ENCODE assay signal across 12 cellular contexts in the genomic region with DNA sequence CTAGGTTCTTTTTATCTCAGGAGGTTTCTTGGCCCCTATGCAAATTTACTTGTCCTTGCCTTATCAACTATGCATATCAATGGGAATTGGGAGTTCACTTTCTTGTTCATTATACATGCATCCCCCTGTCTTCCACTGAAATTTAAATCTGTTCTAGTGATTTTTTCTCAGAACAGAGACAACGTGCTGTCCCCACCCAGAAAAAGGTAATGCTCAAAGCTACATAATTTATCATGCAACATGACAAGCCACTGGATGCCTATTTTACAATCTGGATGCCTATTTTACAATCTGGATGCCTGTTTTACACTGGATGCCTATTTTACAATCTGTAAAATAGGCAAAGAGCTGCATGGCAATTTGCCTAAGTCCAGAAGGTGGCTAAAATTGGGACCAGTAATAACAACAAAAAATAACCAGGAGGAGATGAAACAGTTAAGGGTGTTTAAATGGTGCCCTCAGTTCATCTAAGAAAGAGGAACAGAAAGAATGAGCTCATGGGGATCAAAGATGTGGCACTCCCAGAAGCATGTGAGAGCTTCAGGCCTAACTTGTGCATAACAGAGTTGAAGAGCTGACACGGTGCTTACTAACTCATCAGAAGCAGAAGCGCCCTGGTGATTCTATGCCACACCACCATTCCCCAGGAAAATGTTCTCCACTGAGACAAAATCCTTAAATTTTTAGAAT.
A peak's percentile ranks its signal among the peaks of the same experiment; 100 is the strongest.
DNase-seq lines count a peak whose midpoint lies in the region; ATAC-seq and TF ChIP-seq lines count a peak whose summit lies in the region.
"Had no signal": no experiment of that assay in that cellular context is flagged by ENCODE, and none has a peak within 500 bp of the region (broad histone marks: within the 10 kb centered on the region; RNA-seq: fewer than 3 reads in every experiment).

No MANE protein-coding gene starts in this region.

- H3K9me2 ChIP-seq in Karpas-422 (replicated peaks; ENCODE audit: insufficient read depth, low read length) (no peaks in the 10 kb centered on the region), hepatocyte (replicated peaks; ENCODE audit: insufficient read depth) (no peaks in the 10 kb centered on the region)

- no peak for TF ChIP-seq CTCF in transverse colon (IDR thresholded peaks at IDR 0.05)
- no peak for TF ChIP-seq CTCF in hepatocyte (IDR thresholded peaks at IDR 0.05; ENCODE audit: poor library complexity)
- no peak for TF ChIP-seq CTCF in brain microvascular endothelial cell (IDR thresholded peaks at IDR 0.05; ENCODE audit: low read depth, low read length, missing control alignments)

- H3K4me1 ChIP-seq in Karpas-422 (ENCODE audit: low read length), result peaks cover 9% of the 10 kb centered on the region
- no peaks in the 10 kb centered on the region for H3K4me1 ChIP-seq in transverse colon
- H3K4me1 ChIP-seq in hepatocyte (ENCODE audit: insufficient read depth), result no peaks in the 10 kb centered on the region

- H3K4me3 ChIP-seq in Karpas-422 (ENCODE audit: low read length), result no peak overlapping the region
- H3K4me3 ChIP-seq in transverse colon, result no peak overlapping the region
- no peak overlapping the region for H3K4me3 ChIP-seq in hepatocyte
- H3K4me3 ChIP-seq in brain microvascular endothelial cell (ENCODE audit: low read depth, low read length), result no peak overlapping the region
- H3K4me3 ChIP-seq: A549 had no signal

- ATAC-seq in Right ventricle myocardium superior (ENCODE audit: poor library complexity), result peak; percentile 49
- peak; percentile 99 for ATAC-seq in HG02759 (IDR thresholded peaks at IDR 0.05; ENCODE audit: unreplicated experiment)
- ATAC-seq: A549 had no signal

- no peaks in the 10 kb centered on the region for H3K36me3 ChIP-seq in Karpas-422 (ENCODE audit: insufficient read depth, low read length)
- H3K36me3 ChIP-seq in transverse colon, result no peaks in the 10 kb centered on the region
- no peaks in the 10 kb centered on the region for H3K36me3 ChIP-seq in hepatocyte (replicated peaks; ENCODE audit: insufficient read depth, low read depth)
- no peaks in the 10 kb centered on the region for H3K36me3 ChIP-seq in brain microvascular endothelial cell (replicated peaks)

- no peak for TF ChIP-seq EP300 in transverse colon (IDR thresholded peaks at IDR 0.05; ENCODE audit: low read depth)

- 38 to 65% methylated on average over 3 of the region's 3 CpGs for WGBS in transverse colon (ENCODE audit: low coverage in 1 of 2), 2 donors
- WGBS in hepatocyte (ENCODE audit: low lambda C conversion rate, missing lambda C conversion rate), result 65% methylated on average over 3 of the region's 3 CpGs

- intact Hi-C loops in Right ventricle myocardium superior (cut with DNase I), result no loop called here
- intact Hi-C loops in cardiac septum (cut with DNase I), result no loop called here
- intact Hi-C loops in transverse colon (cut with DNase I; ENCODE audit: low total_unique reads), result no loop called here

- H3K27me3 ChIP-seq in Karpas-422 (ENCODE audit: low read length) (no peaks in the 10 kb centered on the region), transverse colon (no peaks in the 10 kb centered on the region), hepatocyte (no peaks in the 10 kb centered on the region), brain microvascular endothelial cell (replicated peaks) (no peaks in the 10 kb centered on the region)

- no peak overlapping the region for H3K9ac ChIP-seq in Karpas-422 (ENCODE audit: low read length)

- H3K9me3 ChIP-seq in Karpas-422 (ENCODE audit: low read length) (no peaks in the 10 kb centered on the region), transverse colon (no peaks in the 10 kb centered on the region), hepatocyte (ENCODE audit: low read depth) (no peaks in the 10 kb centered on the region)
- H3K9me3 ChIP-seq: A549 had no signal

- no peak overlapping the region for H3K4me2 ChIP-seq in Karpas-422 (ENCODE audit: low read depth, low read length, poor library complexity, severe bottlenecking)
- no peak overlapping the region for H3K4me2 ChIP-seq in hepatocyte
- H3K4me2 ChIP-seq: A549 had no signal

- DNase-seq in Right ventricle myocardium superior (no peak), cardiac septum (ENCODE audit: low spot score) (no peak), Karpas-422 (peak; percentile 52), transverse colon (peak; percentile 26), hepatocyte (ENCODE audit: low spot score) (no peak), brain microvascular endothelial cell (no peak)
- DNase-seq in activated CD4-positive, alpha-beta T cell treated with anti-CD3 and anti-CD28 coated beads for 48 hours, result no peak
- DNase-seq: activated CD4-positive, alpha-beta T cell treated with anti-CD3 and anti-CD28 coated beads for 1 hour; central memory CD4-positive, alpha-beta T cell; HCEC 1CT had no signal

- no peaks in the 10 kb centered on the region for H4K20me1 ChIP-seq in Karpas-422 (ENCODE audit: insufficient read depth, low read depth, low read length)
- no peaks in the 10 kb centered on the region for H4K20me1 ChIP-seq in hepatocyte (ENCODE audit: insufficient read depth, poor library complexity, severe bottlenecking)

- H2AFZ ChIP-seq in Karpas-422 (ENCODE audit: low read length), result no peak overlapping the region
- no peak overlapping the region for H2AFZ ChIP-seq in hepatocyte

- in situ Hi-C loops in transverse colon (cut with MboI; ENCODE audit: low pct_ligation_motif_present in 1 of 4, low pct_unique_long_range_greater_than_20kb in 1 of 4, low sequenced_read_pairs in 3 of 4) (no loop called here), brain microvascular endothelial cell (cut with HindIII; ENCODE audit: low pct_ligation_motif_present, low sequenced_read_pairs) (no loop called here)

- H3K27ac ChIP-seq in Karpas-422 (ENCODE audit: low read length) (no peak overlapping the region), transverse colon (no peak overlapping the region), hepatocyte (no peak overlapping the region), brain microvascular endothelial cell (no peak overlapping the region)

- H3K79me2 ChIP-seq in Karpas-422 (ENCODE audit: low read length) (no peaks in the 10 kb centered on the region), hepatocyte (no peaks in the 10 kb centered on the region)

- no peak for TF ChIP-seq POLR2A in transverse colon (IDR thresholded peaks at IDR 0.05)

Comparison
In these comparisons a context has a peak if more than half of its experiments do, and no peak if none do; other contexts are left out.
1. DNase-seq: peak in Karpas-422 (single experiment) and transverse colon (single experiment); none in Right ventricle myocardium superior (single experiment), cardiac septum (single experiment), hepatocyte (single experiment), activated CD4-positive, alpha-beta T cell treated with anti-CD3 and anti-CD28 coated beads for 48 hours (single experiment) and brain microvascular endothelial cell (single experiment).